In genomic region chr1:16980473-16981268, GRCh38 we compare ENCODE assay signal across 8 cellular contexts. TPM values are rescaled to one million over a fixed set of nuclear protein-coding genes. Genes with fewer than 3 reads are reported as not detected.
A peak's percentile ranks its signal among the peaks of the same experiment; 100 is the strongest.
DNase-seq lines count a peak whose midpoint lies in the region; ATAC-seq and TF ChIP-seq lines count a peak whose summit lies in the region.

MFAP2 (minus strand) TSS chr1:16980620; CDS start chr1:16978273, 2,347 bp downstream.

- H3K36me3 Mint-ChIP-seq in naive B cell, result peaks cover 0 to 14% of the 10 kb centered on the region in 2 donors

- peak within 1 kb of the TSS in 2 of 6 donors; percentile 69 to 93 for H3K27ac Mint-ChIP-seq in naive B cell

- H3K4me3 ChIP-seq in dorsolateral prefrontal cortex, result peak within 1 kb of the TSS in 46 of 59 donors; percentile 9 to 59 (median 32)

- H3K4me3 Mint-ChIP-seq in naive B cell, result peak within 1 kb of the TSS; percentile 50 to 90 (median 80)

- peak; percentile 54 to 65 for ATAC-seq in naive B cell (ENCODE audit: low read depth in 2 of 2)
- ATAC-seq in HG02798 (IDR thresholded peaks at IDR 0.05; ENCODE audit: poor library complexity, unreplicated experiment), result no peak

- peaks cover 16 to 35% (median 31%) of the 10 kb centered on the region in 3 donors for H3K27me3 Mint-ChIP-seq in naive B cell

- H3K9me3 Mint-ChIP-seq in naive B cell, result peaks cover 0 to 3% (median 0%) of the 10 kb centered on the region in 7 donors

- H3K27ac ChIP-seq in dorsolateral prefrontal cortex, result no peak within 1 kb of the TSS

- DNase-seq in AG08396 (ENCODE audit: low spot score) (peak; percentile 79), HuH-7 (ENCODE audit: low spot score) (peak; percentile 61), dorsolateral prefrontal cortex (no peak), naive B cell (no peak), T-helper 9 cell (no peak), NCI-H82 treated with DMSO at 0.1 percent for 48 hours (lab: John Stamatoyannopoulos, UW; ENCODE audit: unreplicated experiment) (no peak), activated gamma-delta T cell (lab: John Stamatoyannopoulos, UW) (no peak)

- intact Hi-C loops in dorsolateral prefrontal cortex (cut with DNase I), result no loop called here

- H3K27me3 ChIP-seq in dorsolateral prefrontal cortex, result peaks cover 0 to 13% (median 0%) of the 10 kb centered on the region in 45 donors

- peaks cover 12 to 20% (median 13%) of the 10 kb centered on the region in 3 donors for H3K4me1 Mint-ChIP-seq in naive B cell

- TF ChIP-seq CTCF in dorsolateral prefrontal cortex (IDR thresholded peaks at IDR 0.05 in 54 of 56, conservative IDR thresholded peaks at IDR 0.05 in 2 of 56; ENCODE audit: low read depth in 1 of 56, partially characterized antibody in 56 of 56), result no peak

RNA-seq across cellular contexts. Expression of gene MFAP2, which starts in this region (rescaled TPM):
- total RNA-seq in dorsolateral prefrontal cortex, result 1 to 10 TPM in 17 of 120 experiments, under 1 TPM in 22, not detected in 81; 0.28 to 5.8 (median 0.89) TPM
- polyA plus RNA-seq in naive B cell (ENCODE audit: low read depth in 6 of 6), result not detected

Comparison
In these comparisons a context has a peak if more than half of its experiments do, and no peak if none do; other contexts are left out.
1. Peak in ATAC-seq in naive B cell; RNA of the gene not detected or under 1 TPM.
2. DNase-seq: peak in AG08396 (single experiment) and HuH-7 (single experiment); none in dorsolateral prefrontal cortex (0 of 10), naive B cell (single experiment), T-helper 9 cell (single experiment), NCI-H82 treated with DMSO at 0.1 percent for 48 hours (single experiment) and activated gamma-delta T cell (single experiment).